In the genomic region with DNA sequence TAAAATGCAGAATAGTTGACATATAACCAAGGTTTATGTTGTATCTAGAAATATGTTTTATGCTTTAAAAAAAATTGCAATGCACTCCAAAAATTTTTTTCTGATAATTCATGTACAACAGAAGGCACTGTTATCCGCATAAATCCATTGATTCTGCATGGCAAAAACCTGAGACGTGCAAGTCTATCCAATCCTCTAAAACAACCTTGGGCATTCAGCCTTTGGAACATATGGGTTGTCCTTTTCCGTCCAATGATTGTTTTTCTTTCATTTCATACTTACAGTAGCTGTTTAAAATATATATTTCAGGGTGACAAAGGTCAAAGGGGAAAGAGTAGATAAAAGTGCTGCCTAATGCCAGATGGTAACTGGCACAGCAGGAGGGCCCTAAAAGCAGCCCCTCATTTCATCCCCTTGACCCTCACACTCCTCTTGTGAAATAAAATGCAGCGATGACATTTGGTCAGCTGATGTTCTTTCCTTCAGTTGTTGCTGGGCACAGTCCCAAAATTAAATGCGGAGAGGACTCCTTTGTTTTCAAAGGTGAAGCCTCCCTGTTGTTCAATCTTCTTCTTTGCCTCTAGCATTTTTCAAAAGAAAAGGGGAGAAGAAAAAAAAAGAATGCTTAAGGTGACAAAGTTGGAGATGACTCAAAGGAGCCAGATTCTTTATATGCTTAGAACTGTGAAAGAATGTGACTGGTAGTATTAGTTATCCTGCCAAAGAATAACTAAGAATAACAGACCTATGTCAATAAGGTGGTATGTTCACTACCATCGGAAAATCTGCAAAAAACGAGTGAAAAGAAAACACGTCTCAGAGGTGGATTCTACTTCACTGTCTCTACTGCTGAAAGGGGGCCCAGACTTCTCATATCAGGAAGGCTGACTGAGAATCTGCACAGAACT, we compare ENCODE assay signal across 21 cellular contexts.
"Had no signal": no experiment of that assay in that cellular context is flagged by ENCODE, and none has a peak within 500 bp of the region (broad histone marks: within the 10 kb centered on the region; RNA-seq: fewer than 3 reads in every experiment).

No MANE protein-coding gene starts in this region.

- H3K27me3 ChIP-seq: brain microvascular endothelial cell, colonic mucosa, dorsolateral prefrontal cortex, esophagus muscularis mucosa, gastroesophageal sphincter, tibial artery had no signal

- ATAC-seq: activated naive CD8-positive, alpha-beta T cell treated with anti-CD3 and anti-CD28 coated beads, Interleukin-2, amount 50 U/mL, for 24 hours; gastroesophageal sphincter; sciatic nerve; stimulated activated effector memory CD8-positive, alpha-beta T cell treated with anti-CD3 and anti-CD28 coated beads, Interleukin-12 subunit alpha, Interleukin-12 subunit beta, amount 100 ng/mL, for 72 hours; stimulated activated naive CD8-positive, alpha-beta T cell treated with anti-CD3 and anti-CD28 coated beads, Interleukin-15, amount 100 ng/mL, for 72 hours had no signal

- H3K27ac ChIP-seq: brain microvascular endothelial cell, colonic mucosa, dorsolateral prefrontal cortex, esophagus muscularis mucosa, gastroesophageal sphincter, tibial artery had no signal

- DNase-seq: activated CD4-positive, alpha-beta memory T cell treated with anti-CD3 and anti-CD28 coated beads for 36 hours; activated CD4-positive, alpha-beta T cell treated with anti-CD3 and anti-CD28 coated beads for 48 hours; activated CD4-positive, CD25-positive, alpha-beta regulatory T cell; activated effector memory CD4-positive, alpha-beta T cell treated with anti-CD3 and anti-CD28 coated beads, Interleukin-2, amount 50 U/mL, for 16 hours; activated naive CD4-positive, alpha-beta T cell treated with anti-CD3 and anti-CD28 coated beads, Interleukin-2, amount 50 U/mL, for 16 hours; activated naive CD8-positive, alpha-beta T cell treated with anti-CD3 and anti-CD28 coated beads, Interleukin-2, amount 50 U/mL, for 24 hours; brain microvascular endothelial cell; central memory CD4-positive, alpha-beta T cell; colonic mucosa; dorsolateral prefrontal cortex; kidney; nucleus accumbens; small intestine; stimulated activated CD4-positive, alpha-beta T cell treated with anti-CD3 and anti-CD28 coated beads, Interleukin-2, amount 100 ng/mL, for 24 hours; stimulated activated naive CD8-positive, alpha-beta T cell treated with anti-CD3 and anti-CD28 coated beads, Interleukin-15, amount 100 ng/mL, for 72 hours; T1000; tibial artery had no signal

- H3K4me1 ChIP-seq: colonic mucosa, tibial artery had no signal

- H3K4me3 ChIP-seq: colonic mucosa, dorsolateral prefrontal cortex, esophagus muscularis mucosa, gastroesophageal sphincter, tibial artery had no signal

- H3K9me3 ChIP-seq: colonic mucosa, esophagus muscularis mucosa, gastroesophageal sphincter, tibial artery had no signal
